ENCODE assay signal across 1 cellular context in genomic region chr11:102345923-102346322, GRCh38.
TF ChIP-seq lines count a peak whose summit lies in the region.

No MANE protein-coding gene starts in this region.

TF ChIP-seq in HepG2, 621 proteins besides CTCF, POLR2A, EP300 and RAD21 (continued from another document):
- no peak for TF ChIP-seq KIAA2018 (CRISPR knock-in tag; IDR thresholded peaks at IDR 0.05; ENCODE audit: borderline replicate concordance)
- TF ChIP-seq ISL2 (CRISPR knock-in tag; IDR thresholded peaks at IDR 0.05), result no peak
